ENCODE assay signal across 8 cellular contexts in the genomic region with DNA sequence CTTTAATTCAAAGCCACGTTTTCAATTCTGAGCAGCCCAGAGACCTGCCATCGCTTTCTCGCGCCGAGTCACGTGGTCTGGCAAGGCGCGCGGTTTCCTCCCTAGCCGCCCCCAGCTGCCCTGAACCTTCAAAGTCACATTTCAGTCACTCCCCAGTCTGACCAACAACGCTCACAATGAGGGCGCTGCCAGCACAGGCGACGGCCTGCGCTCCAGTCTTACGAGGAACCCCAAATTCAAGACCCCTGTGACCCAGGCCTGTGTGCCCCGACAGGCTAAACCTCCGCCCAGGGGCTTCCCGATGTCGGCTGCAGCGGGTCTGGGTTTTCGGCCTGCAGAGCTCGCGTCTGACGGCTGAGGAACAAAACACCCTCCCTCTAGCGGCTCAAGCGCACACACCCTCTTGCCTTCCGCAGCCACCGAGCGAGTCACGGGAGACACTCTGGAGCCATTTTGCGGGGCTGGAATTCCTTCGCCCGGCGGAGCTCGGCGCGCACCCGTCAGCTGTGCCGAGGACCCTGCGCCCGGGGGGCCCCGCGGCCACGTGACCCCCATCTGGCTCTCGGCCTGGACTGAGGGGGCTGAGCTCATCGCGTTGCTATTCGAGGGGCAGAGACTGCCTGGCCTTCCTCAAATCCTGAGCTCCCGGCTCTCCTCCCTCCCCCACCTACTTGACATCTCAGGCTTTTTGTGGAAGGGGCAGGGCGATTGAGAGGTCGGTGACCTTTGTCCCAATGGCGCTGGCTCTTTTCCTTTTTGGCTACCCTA.
A peak's percentile ranks its signal among the peaks of the same experiment; 100 is the strongest.
DNase-seq lines count a peak whose midpoint lies in the region; ATAC-seq and TF ChIP-seq lines count a peak whose summit lies in the region.

No MANE protein-coding gene starts in this region.

- peaks cover 39% of the 10 kb centered on the region for H3K36me3 Mint-ChIP-seq in activated naive CD4-positive, alpha-beta T cell treated with anti-CD3 and anti-CD28 coated beads, Interleukin-2, amount 10 ng/mL, durations not matched to agents 7 days and 5 days

- peak overlapping the region; percentile 63 for H3K4me3 Mint-ChIP-seq in activated naive CD4-positive, alpha-beta T cell treated with anti-CD3 and anti-CD28 coated beads, Interleukin-2, amount 10 ng/mL, durations not matched to agents 7 days and 5 days

- H3K4me1 ChIP-seq in subcutaneous abdominal adipose tissue (ENCODE audit: control insufficient read depth in 5 of 5, insufficient read depth in 5 of 5, low read length in 5 of 5) = peaks cover 0 to 32% (median 31%) of the 10 kb centered on the region in 5 donors

- H3K27ac ChIP-seq in RWPE1 (peak overlapping the region; percentile 33), subcutaneous abdominal adipose tissue (ENCODE audit: low read depth, low read length) (peak overlapping the region; percentile 99)

- peaks cover 10 to 25% (median 13%) of the 10 kb centered on the region in 5 donors for H3K36me3 ChIP-seq in subcutaneous abdominal adipose tissue (ENCODE audit: control insufficient read depth in 5 of 5, insufficient read depth in 5 of 5, low read length in 5 of 5)

- peak overlapping the region; percentile 78 to 92 (median 87) for H3K9ac ChIP-seq in subcutaneous abdominal adipose tissue (ENCODE audit: low read length in 5 of 5)

- DNase-seq in COR-L47 (lab: John Stamatoyannopoulos, UW) (peak; percentile 40), HS-5 (ENCODE audit: low read depth) (peak; percentile 79), RWPE1 (ENCODE audit: low spot score) (peak; percentile 62), globus pallidus (ENCODE audit: low spot score) (peak; percentile 68), non-pigmented ciliary epithelial cell (ENCODE audit: low read depth) (peak; percentile 69)
- peak; percentile 67 for DNase-seq in activated naive CD4-positive, alpha-beta T cell treated with anti-CD3 and anti-CD28 coated beads, Interleukin-2, amount 10 ng/mL, durations not matched to agents 7 days and 5 days

- CTCF ChIA-PET in RWPE1 (lab: Yijun Ruan, JAX) = interaction anchor here (0.6 to 2.1 kb wide), 13 partner anchors 10 to 723 kb away, joined by 3 to 14 read pairs (median 3); a partner anchor contains a TSS
- CTCF ChIA-PET in activated naive CD4-positive, alpha-beta T cell treated with anti-CD3 and anti-CD28 coated beads, Interleukin-2, amount 10 ng/mL, durations not matched to agents 7 days and 5 days (lab: Charles Lee) = interaction anchor here (0.8 to 2.4 kb wide), 6 partner anchors 12 to 60 kb away, joined by 3 to 8 read pairs (median 4); no protein-coding TSS in a partner anchor

- ATAC-seq in GM21360 (IDR thresholded peaks at IDR 0.05; ENCODE audit: unreplicated experiment) = peak; percentile 94

- POLR2A ChIA-PET in RWPE1 (lab: Yijun Ruan, JAX; ENCODE audit: low non-redundant PET) = no interaction called here

- H3K9me3 ChIP-seq in subcutaneous abdominal adipose tissue (ENCODE audit: control insufficient read depth in 5 of 5, low read length in 5 of 5) = no peaks in the 10 kb centered on the region

- H3K4me3 ChIP-seq in subcutaneous abdominal adipose tissue (ENCODE audit: low read depth in 1 of 5, low read length in 5 of 5) = peak overlapping the region; percentile 65 to 76 (median 76)

- H3K27ac Mint-ChIP-seq in activated naive CD4-positive, alpha-beta T cell treated with anti-CD3 and anti-CD28 coated beads, Interleukin-2, amount 10 ng/mL, durations not matched to agents 7 days and 5 days = peak overlapping the region; percentile 76

- H3K9me3 Mint-ChIP-seq in activated naive CD4-positive, alpha-beta T cell treated with anti-CD3 and anti-CD28 coated beads, Interleukin-2, amount 10 ng/mL, durations not matched to agents 7 days and 5 days = no peaks in the 10 kb centered on the region

- TF ChIP-seq CTCF in RWPE1 (conservative IDR thresholded peaks at IDR 0.05; ENCODE audit: low read depth) = no peak

- peaks cover 9% of the 10 kb centered on the region for H3K27me3 Mint-ChIP-seq in activated naive CD4-positive, alpha-beta T cell treated with anti-CD3 and anti-CD28 coated beads, Interleukin-2, amount 10 ng/mL, durations not matched to agents 7 days and 5 days

- H3K4me1 Mint-ChIP-seq in activated naive CD4-positive, alpha-beta T cell treated with anti-CD3 and anti-CD28 coated beads, Interleukin-2, amount 10 ng/mL, durations not matched to agents 7 days and 5 days = peaks cover 28% of the 10 kb centered on the region

- no peaks in the 10 kb centered on the region for H3K27me3 ChIP-seq in subcutaneous abdominal adipose tissue (ENCODE audit: control insufficient read depth in 5 of 5, insufficient read depth in 4 of 5, low read length in 5 of 5)

Comparison
In these comparisons a context has a peak if more than half of its experiments do, and no peak if none do; other contexts are left out.
1. Peak in every context shown above with its lines: DNase-seq, ATAC-seq, H3K4me3 ChIP-seq and H3K27ac ChIP-seq.